30 cellular contexts compared by ENCODE assay signal in genomic region chr3:127193341-127193740, GRCh38. TPM values are rescaled to one million over a fixed set of nuclear protein-coding genes. Genes with fewer than 3 reads are reported as not detected.
DNase-seq lines count a peak whose midpoint lies in the region; ATAC-seq and TF ChIP-seq lines count a peak whose summit lies in the region.
"Had no signal": no experiment of that assay in that cellular context is flagged by ENCODE, and none has a peak within 500 bp of the region (broad histone marks: within the 10 kb centered on the region; RNA-seq: fewer than 3 reads in every experiment).

No MANE protein-coding gene starts in this region.

- no peak overlapping the region for H4K91ac ChIP-seq in trophoblast cell (ENCODE audit: low read depth, low read length)

- H4K12ac ChIP-seq in trophoblast cell (ENCODE audit: low read depth, low read length) = no peak overlapping the region

- H3K4me3 ChIP-seq in SK-N-SH (ENCODE audit: low read depth in 2 of 2, low read length in 1 of 2) (no peak overlapping the region), lung (no peak overlapping the region), trophoblast cell (ENCODE audit: low read depth, low read length) (peak overlapping the region; percentile 25)
- H3K4me3 ChIP-seq: GM23338, PC-9 had no signal

- H3K4ac ChIP-seq in trophoblast cell (ENCODE audit: low read depth, low read length) = no peak overlapping the region

- H4K20me1 ChIP-seq in SK-N-SH (ENCODE audit: insufficient read depth) = no peaks in the 10 kb centered on the region

- H3K79me2 ChIP-seq in SK-N-SH (ENCODE audit: insufficient read depth) (no peaks in the 10 kb centered on the region), trophoblast cell (ENCODE audit: control insufficient read depth, insufficient read depth, low read length, poor library complexity) (no peaks in the 10 kb centered on the region)

- H3K18ac ChIP-seq in trophoblast cell (ENCODE audit: low read length) = no peak overlapping the region

- H2BK5ac ChIP-seq in trophoblast cell (ENCODE audit: low read depth, low read length, poor library complexity) = no peak overlapping the region

- CTCF ChIA-PET in SK-N-SH (lab: Yijun Ruan, JAX) = interaction anchor here (0.9 to 1.5 kb wide), 7 partner anchors 9 to 262 kb away, joined by 3 to 4 read pairs (median 4); no protein-coding TSS in a partner anchor

- DNase-seq in SK-N-SH (peak; percentile 53), lung (ENCODE audit: low spot score) (peak; percentile 22), trophoblast cell (no peak), inferior parietal cortex (ENCODE audit: extremely low spot score) (no peak), left ventricle myocardium superior (no peak)
- DNase-seq: ACHN; BE2C; CD8-positive, alpha-beta memory T cell; DMS 273 treated with DMSO at 0.1 percent for 48 hours; DMS79 treated with DMSO at 0.1 percent for 48 hours; GF-D8; HCEC 1CT; IMR-90; KG1; MM.1S; NCI-H2029; NCI-H446; NCI-H526; NCI-H82; NK-92 treated with Interleukin-12 subunit alpha and Interleukin-12 subunit beta, amount 100 ng/mL, for 24 hours; PC-9; Right ventricle myocardium superior; RPMI8226 had no signal

- peaks cover 0 to 4% of the 10 kb centered on the region in 2 experiments; a peak in 1 of 4 replicates for H3K4me1 ChIP-seq in SK-N-SH (ENCODE audit: control insufficient read depth in 1 of 2, insufficient read depth in 2 of 2, low read depth in 1 of 2, low read length in 1 of 2)
- peaks cover 0 to 2% of the 10 kb centered on the region in 2 donors for H3K4me1 ChIP-seq in lung (ENCODE audit: control insufficient read depth in 2 of 2, insufficient read depth in 2 of 2, low read length in 2 of 2)
- H3K4me1 ChIP-seq in trophoblast cell (ENCODE audit: control insufficient read depth in 1 of 2, insufficient read depth in 2 of 2, low read length in 2 of 2) = no peaks in the 10 kb centered on the region

- no peaks in the 10 kb centered on the region for H3K9me2 ChIP-seq in SK-N-SH

- no peak overlapping the region for H2BK120ac ChIP-seq in trophoblast cell (ENCODE audit: insufficient read depth, low read length, poor library complexity)

- no peaks in the 10 kb centered on the region for H3K79me1 ChIP-seq in trophoblast cell (ENCODE audit: low read length)

- no peak overlapping the region for H3K23ac ChIP-seq in trophoblast cell (ENCODE audit: low read length)

- H3K9me3 ChIP-seq in SK-N-SH = peaks cover 7% of the 10 kb centered on the region
- H3K9me3 ChIP-seq in lung (ENCODE audit: control insufficient read depth in 2 of 2, insufficient read depth in 1 of 2, low read length in 1 of 2) = peaks cover 0 to 6% of the 10 kb centered on the region in 2 donors
- no peaks in the 10 kb centered on the region for H3K9me3 ChIP-seq in trophoblast cell (ENCODE audit: insufficient read depth, low read depth, low read length)
- H3K9me3 ChIP-seq: BE2C had no signal

- ATAC-seq in SK-N-SH treated with all-trans-retinoic acid at 6 μM for 48 hours (no peak), lung (ENCODE audit: insufficient read depth, low FRiP score) (no peak), GM19324 (IDR thresholded peaks at IDR 0.05; ENCODE audit: low FRiP score, unreplicated experiment) (no peak), GM19452 (IDR thresholded peaks at IDR 0.05; ENCODE audit: unreplicated experiment) (no peak), left ventricle myocardium superior (no peak)
- ATAC-seq: GM23338 had no signal

- no peak overlapping the region for H2AK5ac ChIP-seq in trophoblast cell (ENCODE audit: low read length)

- H3K27ac ChIP-seq in SK-N-SH (ENCODE audit: low read depth in 2 of 2, low read length in 1 of 2) (peak overlapping the region in 1 of 2 experiments; percentile 50; a peak in 2 of 4 replicates), lung (ENCODE audit: low read depth in 1 of 2, low read length in 1 of 2) (no peak overlapping the region), trophoblast cell (ENCODE audit: low read depth, low read length) (no peak overlapping the region)
- H3K27ac ChIP-seq: 22Rv1, PC-9 had no signal

- TF ChIP-seq EP300 in SK-N-SH (IDR thresholded peaks at IDR 0.05; ENCODE audit: borderline replicate concordance in 1 of 2, low read depth in 1 of 2, low read length in 1 of 2) = no peak

- no peak overlapping the region for H4K8ac ChIP-seq in trophoblast cell (ENCODE audit: low read depth, low read length)

- H3K14ac ChIP-seq in trophoblast cell (ENCODE audit: low read length) = no peak overlapping the region

- no peaks in the 10 kb centered on the region for H3K27me3 ChIP-seq in SK-N-SH (ENCODE audit: insufficient read depth)
- no peaks in the 10 kb centered on the region for H3K27me3 ChIP-seq in lung (ENCODE audit: control insufficient read depth, insufficient read depth)
- H3K27me3 ChIP-seq in trophoblast cell (ENCODE audit: insufficient read depth, low read length) = no peaks in the 10 kb centered on the region
- H3K27me3 ChIP-seq: BE2C had no signal

- H2BK12ac ChIP-seq in trophoblast cell (ENCODE audit: low read length) = no peak overlapping the region

- H2AFZ ChIP-seq in SK-N-SH (ENCODE audit: low read depth) (no peak overlapping the region), trophoblast cell (ENCODE audit: insufficient read depth, low read length, poor library complexity) (no peak overlapping the region)
- H2AFZ ChIP-seq: GM23338, PC-9 had no signal

- POLR2A ChIA-PET in SK-N-SH (lab: Yijun Ruan, JAX) = no interaction called here

- H3F3A ChIP-seq in SK-N-SH (replicated peaks; ENCODE audit: insufficient read depth) = no peaks in the 10 kb centered on the region

- WGBS in SK-N-SH (ENCODE audit: low lambda C conversion rate) = 72% methylated on average over 11 of the region's 11 CpGs
- 77 to 79% methylated on average over 11 of the region's 11 CpGs for WGBS in lung, 2 donors
- no CpG with 5 or more reads among the region's 11 CpGs for WGBS in trophoblast cell (ENCODE audit: extremely low coverage, insufficient coverage, insufficient read length)

- TF ChIP-seq CTCF in SK-N-SH (IDR thresholded peaks at IDR 0.05) (no peak), lung (IDR thresholded peaks at IDR 0.05; ENCODE audit: control extremely low read depth, extremely low read depth) (no peak)

- no peak for TF ChIP-seq RAD21 in SK-N-SH (IDR thresholded peaks at IDR 0.05; ENCODE audit: low read length)

- intact Hi-C loops in left ventricle myocardium superior (cut with micrococcal nuclease) = no loop called here

- H3K4me2 ChIP-seq in SK-N-SH = no peak overlapping the region
- H3K4me2 ChIP-seq in trophoblast cell (ENCODE audit: low read length) = no peak overlapping the region
- H3K4me2 ChIP-seq: GM23338, PC-9 had no signal

- peaks cover 0 to 5% of the 10 kb centered on the region in 2 experiments for H3K36me3 ChIP-seq in SK-N-SH (replicated peaks in 1 of 2; ENCODE audit: control insufficient read depth in 1 of 2, insufficient read depth in 2 of 2, low read length in 1 of 2)
- H3K36me3 ChIP-seq in lung (ENCODE audit: control insufficient read depth in 2 of 2, insufficient read depth in 2 of 2, low read length in 2 of 2) = no peaks in the 10 kb centered on the region
- H3K36me3 ChIP-seq in trophoblast cell (ENCODE audit: control insufficient read depth in 1 of 2, insufficient read depth in 2 of 2, low read length in 2 of 2) = no peaks in the 10 kb centered on the region
- H3K36me3 ChIP-seq: BE2C had no signal

- H3K9ac ChIP-seq in SK-N-SH (no peak overlapping the region), trophoblast cell (ENCODE audit: low read length) (no peak overlapping the region)

TF ChIP-seq in SK-N-SH, 30 proteins besides CTCF, POLR2A, EP300 and RAD21 (continues in another document):
- TF ChIP-seq TEAD4 (IDR thresholded peaks at IDR 0.05; ENCODE audit: borderline replicate concordance, insufficient read depth) = no peak
- no peak for TF ChIP-seq FOXJ3 (CRISPR knock-in tag; IDR thresholded peaks at IDR 0.05)
- TF ChIP-seq RXRA (IDR thresholded peaks at IDR 0.05; ENCODE audit: borderline replicate concordance, low read depth) = no peak

TF ChIP-seq in SK-N-SH treated with all-trans-retinoic acid at 6 μM for 48 hours, 23 proteins besides CTCF, POLR2A, EP300 and RAD21 (continues in another document):
- TF ChIP-seq PATZ1 (CRISPR knock-in tag; IDR thresholded peaks at IDR 0.05; ENCODE audit: borderline replicate concordance) (no peak), ESRRG (CRISPR knock-in tag; IDR thresholded peaks at IDR 0.05) (no peak)

RNA-seq across cellular contexts. Expression of gene PRR23E, which starts 0.4 kb away (rescaled TPM):
- polyA plus RNA-seq in SK-N-SH (2012; rRNA removed) (not detected in 2 replicates), lung (not detected)
- polyA plus RNA-seq in SK-N-SH (2012; cell fraction: cytosol; rRNA removed) = not detected in 2 replicates
- polyA plus RNA-seq in SK-N-SH (2012; cell fraction: nucleus; rRNA removed) = not detected in 2 replicates
- total RNA-seq in lung (not detected), left ventricle myocardium superior (not detected)
- polyA plus RNA-seq in trophoblast cell (2013) = not detected in 2 replicates
- total RNA-seq: CD8-positive, alpha-beta memory T cell; GM23338; IMR-90; PC-9; Right ventricle myocardium superior; SK-MEL-5 had no signal
- polyA plus RNA-seq: CD14-positive monocyte; CD8-positive, alpha-beta memory T cell; GM23338; IMR-90 had no signal

Comparison
In these comparisons a context has a peak if more than half of its experiments do, and no peak if none do; other contexts are left out.
1. DNase-seq: peak in SK-N-SH (single experiment) and lung (single experiment); none in trophoblast cell (0 of 2), inferior parietal cortex (single experiment) and left ventricle myocardium superior (single experiment).